Comparison of ENCODE assay signal across 26 cellular contexts in the genomic region with DNA sequence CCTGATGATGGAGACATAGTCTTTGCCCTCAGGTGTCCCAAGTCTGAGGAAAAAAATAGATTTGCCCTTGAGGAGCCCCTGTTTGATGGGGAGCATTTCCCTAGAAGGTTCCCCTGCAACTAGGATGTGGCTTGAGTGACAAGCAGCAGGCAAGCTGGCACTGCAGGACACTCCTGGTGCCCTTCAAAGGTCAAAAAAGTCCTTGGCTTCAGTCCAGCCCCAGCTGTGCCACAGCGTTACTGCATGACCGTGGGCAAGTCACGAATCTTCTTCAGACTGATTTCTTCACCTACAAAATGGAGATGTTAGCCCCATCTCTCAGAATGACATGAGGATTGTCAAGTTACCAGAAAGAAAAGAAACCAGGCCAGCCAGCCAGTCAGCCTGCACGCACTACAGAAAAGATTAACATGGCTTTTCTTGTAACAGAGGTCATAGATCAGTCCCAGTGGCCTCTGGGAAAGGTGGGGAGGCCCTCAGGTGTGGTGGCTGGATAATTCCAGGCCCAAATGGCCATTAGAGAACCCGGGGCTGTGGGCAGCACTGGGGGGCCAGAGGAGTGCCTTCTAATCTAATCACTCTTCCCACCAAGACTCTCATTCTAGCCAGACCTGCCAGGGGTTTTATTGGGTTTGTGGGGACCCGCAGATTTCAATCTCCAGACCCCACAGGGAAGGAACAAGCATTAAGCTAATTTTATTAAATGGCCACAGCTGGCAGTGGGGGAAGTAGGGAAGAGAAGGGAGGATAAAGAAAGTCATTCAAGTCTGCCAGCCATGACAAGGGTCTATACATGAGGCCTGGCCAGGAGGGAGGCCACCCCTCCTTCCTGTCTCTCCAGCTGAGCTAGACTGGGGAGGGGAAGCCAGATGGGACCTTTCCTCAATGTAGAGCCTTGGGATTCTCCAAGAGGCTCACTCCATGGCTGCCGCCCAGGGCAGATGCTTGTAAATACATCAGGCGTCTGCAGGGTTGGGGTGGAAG. TPM values are rescaled to one million over a fixed set of nuclear protein-coding genes. Genes with fewer than 3 reads are reported as not detected.
DNase-seq lines count a peak whose midpoint lies in the region; ATAC-seq and TF ChIP-seq lines count a peak whose summit lies in the region.
"Had no signal": no experiment of that assay in that cellular context is flagged by ENCODE, and none has a peak within 500 bp of the region (broad histone marks: within the 10 kb centered on the region; RNA-seq: fewer than 3 reads in every experiment).

No MANE protein-coding gene starts in this region.

- no peak overlapping the region for H3K4me3 ChIP-seq in endodermal cell (ENCODE audit: low read length)
- H3K4me3 ChIP-seq in right lobe of liver = no peak overlapping the region
- no peak overlapping the region for H3K4me3 ChIP-seq in CD8-positive, alpha-beta T cell (ENCODE audit: low read depth, low read length)
- H3K4me3 ChIP-seq: A549, transverse colon had no signal

- H3K36me3 Mint-ChIP-seq in endodermal cell (ENCODE audit: low read depth) = no peaks in the 10 kb centered on the region
- H3K36me3 Mint-ChIP-seq in CD8-positive, alpha-beta T cell = no peaks in the 10 kb centered on the region
- no peaks in the 10 kb centered on the region for H3K36me3 Mint-ChIP-seq in MCF 10A (ENCODE audit: insufficient read depth, unreplicated experiment)
- H3K36me3 Mint-ChIP-seq: activated CD8-positive, alpha-beta memory T cell treated with anti-CD3 and anti-CD28 coated beads, Interleukin-2, amount 10 ng/mL, durations not matched to agents 7 days and 5 days; CD8-positive, alpha-beta memory T cell had no signal

- H3K4me1 Mint-ChIP-seq in endodermal cell (peaks cover 5% of the 10 kb centered on the region), MCF 10A (ENCODE audit: insufficient read depth, unreplicated experiment) (peaks cover 6% of the 10 kb centered on the region)
- H3K4me1 Mint-ChIP-seq in CD8-positive, alpha-beta T cell (ENCODE audit: low read depth) = peaks cover 7% of the 10 kb centered on the region
- H3K4me1 Mint-ChIP-seq: central memory CD8-positive, alpha-beta T cell had no signal

- intact Hi-C loops in right lobe of liver (cut with DNase I) (no loop called here), MCF 10A (cut with micrococcal nuclease) (no loop called here)
- intact Hi-C loops in CD8-positive, alpha-beta T cell (cut with DNase I, micrococcal nuclease) = no loop called here

- no peaks in the 10 kb centered on the region for H3K27me3 ChIP-seq in endodermal cell (ENCODE audit: control insufficient read depth, insufficient read depth, low read length, poor library complexity, severe bottlenecking)
- no peaks in the 10 kb centered on the region for H3K27me3 ChIP-seq in right lobe of liver
- peaks cover 16% of the 10 kb centered on the region for H3K27me3 ChIP-seq in CD8-positive, alpha-beta T cell (ENCODE audit: insufficient read depth, low read length)

- H3K27me3 Mint-ChIP-seq in endodermal cell (ENCODE audit: insufficient read depth) = peaks cover 21% of the 10 kb centered on the region
- H3K27me3 Mint-ChIP-seq in CD8-positive, alpha-beta T cell (ENCODE audit: low read depth) = peaks cover 30% of the 10 kb centered on the region
- no peaks in the 10 kb centered on the region for H3K27me3 Mint-ChIP-seq in MCF 10A (ENCODE audit: insufficient read depth, unreplicated experiment)

- H3K4me3 Mint-ChIP-seq in endodermal cell (no peak overlapping the region), MCF 10A (ENCODE audit: unreplicated experiment) (no peak overlapping the region)
- H3K4me3 Mint-ChIP-seq in CD8-positive, alpha-beta T cell = no peak overlapping the region
- H3K4me3 Mint-ChIP-seq: activated CD4-positive, alpha-beta T cell treated with anti-CD3 and anti-CD28 coated beads, Interleukin-2, amount 10 ng/mL, durations not matched to agents 7 days and 5 days; activated CD8-positive, alpha-beta memory T cell treated with anti-CD3 and anti-CD28 coated beads, Interleukin-2, amount 10 ng/mL, durations not matched to agents 7 days and 5 days; activated naive CD8-positive, alpha-beta T cell treated with anti-CD3 and anti-CD28 coated beads, Interleukin-2, amount 50 U/mL, for 24 hours; central memory CD8-positive, alpha-beta T cell; H9; stimulated activated naive CD8-positive, alpha-beta T cell treated with anti-CD3 and anti-CD28 coated beads, Interleukin-15, amount 100 ng/mL, for 72 hours had no signal

- WGBS in endodermal cell (ENCODE audit: insufficient coverage in 1 of 2, insufficient read length in 1 of 2), 2 experiments = 85 to 93% methylated on average over 6 to 8 of the region's 8 CpGs
- 15% methylated on average over 3 of the region's 8 CpGs for WGBS in right lobe of liver (ENCODE audit: insufficient coverage, low coverage, low lambda C conversion rate, missing lambda C conversion rate)

- no peak overlapping the region for H3K9ac ChIP-seq in endodermal cell (ENCODE audit: extremely low read depth, low read length, poor library complexity, severe bottlenecking)

- H3K4me1 ChIP-seq in endodermal cell (ENCODE audit: control insufficient read depth, insufficient read depth, low read length) (no peaks in the 10 kb centered on the region), right lobe of liver (peaks cover 0 to 5% (median 0%) of the 10 kb centered on the region in 4 donors)
- peaks cover 8% of the 10 kb centered on the region for H3K4me1 ChIP-seq in CD8-positive, alpha-beta T cell (ENCODE audit: insufficient read depth, low read length)

- ATAC-seq in right lobe of liver = peak; percentile 34 to 63 (median 52)
- no peak for ATAC-seq in CD8-positive, alpha-beta T cell
- ATAC-seq in GM18519 (IDR thresholded peaks at IDR 0.05; ENCODE audit: low FRiP score, unreplicated experiment) = no peak
- ATAC-seq: A549; activated CD8-positive, alpha-beta memory T cell treated with anti-CD3 and anti-CD28 coated beads, Interleukin-2, amount 10 ng/mL, durations not matched to agents 7 days and 5 days; activated naive CD8-positive, alpha-beta T cell treated with anti-CD3 and anti-CD28 coated beads, Interleukin-2, amount 50 U/mL, for 24 hours; stimulated activated naive CD8-positive, alpha-beta T cell treated with anti-CD3 and anti-CD28 coated beads, Interleukin-15, amount 100 ng/mL, for 72 hours had no signal

- H3K27ac Mint-ChIP-seq in endodermal cell (no peak overlapping the region), MCF 10A (ENCODE audit: low read depth, unreplicated experiment) (no peak overlapping the region)
- no peak overlapping the region for H3K27ac Mint-ChIP-seq in CD8-positive, alpha-beta T cell
- H3K27ac Mint-ChIP-seq: activated CD4-positive, alpha-beta T cell treated with anti-CD3 and anti-CD28 coated beads, Interleukin-2, amount 10 ng/mL, durations not matched to agents 7 days and 5 days; activated CD8-positive, alpha-beta memory T cell treated with anti-CD3 and anti-CD28 coated beads, Interleukin-2, amount 10 ng/mL, durations not matched to agents 7 days and 5 days; activated naive CD8-positive, alpha-beta T cell treated with anti-CD3 and anti-CD28 coated beads, Interleukin-2, amount 50 U/mL, for 24 hours; CD8-positive, alpha-beta memory T cell; stimulated activated naive CD8-positive, alpha-beta T cell treated with anti-CD3 and anti-CD28 coated beads, Interleukin-15, amount 100 ng/mL, for 72 hours had no signal

- peak overlapping the region; percentile 57 for H3K27ac ChIP-seq in endodermal cell (ENCODE audit: low read depth, low read length)
- H3K27ac ChIP-seq in right lobe of liver = no peak overlapping the region
- no peak overlapping the region for H3K27ac ChIP-seq in CD8-positive, alpha-beta T cell (ENCODE audit: low read depth, low read length)
- H3K27ac ChIP-seq: RWPE1, transverse colon had no signal

- TF ChIP-seq CTCF in endodermal cell (conservative IDR thresholded peaks at IDR 0.05) = no peak
- TF ChIP-seq CTCF in right lobe of liver (IDR thresholded peaks at IDR 0.05) = no peak
- no peak for TF ChIP-seq CTCF in CD8-positive, alpha-beta T cell (IDR thresholded peaks at IDR 0.05)
- TF ChIP-seq CTCF in MCF 10A (IDR thresholded peaks at IDR 0.05; ENCODE audit: unreplicated experiment) = no peak

- no peaks in the 10 kb centered on the region for H3K9me3 Mint-ChIP-seq in endodermal cell
- no peaks in the 10 kb centered on the region for H3K9me3 Mint-ChIP-seq in CD8-positive, alpha-beta T cell
- no peaks in the 10 kb centered on the region for H3K9me3 Mint-ChIP-seq in MCF 10A (ENCODE audit: unreplicated experiment)
- H3K9me3 Mint-ChIP-seq: activated CD4-positive, alpha-beta T cell treated with anti-CD3 and anti-CD28 coated beads, Interleukin-2, amount 10 ng/mL, durations not matched to agents 7 days and 5 days; activated naive CD8-positive, alpha-beta T cell treated with anti-CD3 and anti-CD28 coated beads, Interleukin-2, amount 50 U/mL, for 24 hours; CD8-positive, alpha-beta memory T cell; central memory CD8-positive, alpha-beta T cell; H9; stimulated activated naive CD8-positive, alpha-beta T cell treated with anti-CD3 and anti-CD28 coated beads, Interleukin-15, amount 100 ng/mL, for 72 hours had no signal

- DNase-seq in Ammon's horn (ENCODE audit: low spot score) (peak; percentile 56), RPMI8226 (peak; percentile 72), endodermal cell (peak; percentile 28), right lobe of liver (peak in 1 of 3 donors; percentile 44), islet precursor cell (no peak), MCF 10A (ENCODE audit: unreplicated experiment) (no peak)
- no peak for DNase-seq in CD8-positive, alpha-beta T cell
- DNase-seq: activated CD4-positive, alpha-beta T cell treated with anti-CD3 and anti-CD28 coated beads, Interleukin-2, amount 10 ng/mL, durations not matched to agents 7 days and 5 days; activated CD8-positive, alpha-beta memory T cell treated with anti-CD3 and anti-CD28 coated beads, Interleukin-2, amount 10 ng/mL, durations not matched to agents 7 days and 5 days; activated naive CD8-positive, alpha-beta T cell treated with anti-CD3 and anti-CD28 coated beads, Interleukin-2, amount 50 U/mL, for 24 hours; activated T-cell treated with anti-CD3 and anti-CD28 coated beads, Interleukin-2, amount 50 U/mL, for 48 hours; AML-193; CD8-positive, alpha-beta memory T cell; H9; KBM-7; mammary epithelial cell; NCI-H1417 treated with DMSO at 0.1 percent for 48 hours; NCI-H2081; NCI-H2227 treated with DMSO at 0.1 percent for 48 hours; stimulated activated naive CD8-positive, alpha-beta T cell treated with anti-CD3 and anti-CD28 coated beads, Interleukin-15, amount 100 ng/mL, for 72 hours; transverse colon had no signal

- TF ChIP-seq POLR2A in right lobe of liver (IDR thresholded peaks at IDR 0.05) = no peak

- CTCF ChIA-PET in CD8-positive, alpha-beta T cell (lab: Charles Lee) = no interaction called here
- CTCF ChIA-PET in MCF 10A (lab: Yijun Ruan, JAX) = interaction anchor here (1.6 kb wide), 1 partner anchor 36 kb away, joined by 7 read pairs; no protein-coding TSS in a partner anchor

- H3K36me3 ChIP-seq in endodermal cell (ENCODE audit: control insufficient read depth, insufficient read depth, low read length) = no peaks in the 10 kb centered on the region
- no peaks in the 10 kb centered on the region for H3K36me3 ChIP-seq in right lobe of liver
- no peaks in the 10 kb centered on the region for H3K36me3 ChIP-seq in CD8-positive, alpha-beta T cell (ENCODE audit: insufficient read depth, low read length)
- H3K36me3 ChIP-seq: transverse colon had no signal

- BruUV-seq in MCF 10A (replicated peaks; lab: Mats Ljungman, UMichigan) = no TSS peak

- POLR2A ChIA-PET in CD8-positive, alpha-beta T cell (lab: Charles Lee) = interaction anchor here (0.6 kb wide), 1 partner anchor 23 kb away, joined by 3 read pairs; no protein-coding TSS in a partner anchor
- POLR2A ChIA-PET in MCF 10A (lab: Yijun Ruan, JAX) = no interaction called here

- H3K9me3 ChIP-seq in endodermal cell (ENCODE audit: control insufficient read depth, low read length) (no peaks in the 10 kb centered on the region), right lobe of liver (no peaks in the 10 kb centered on the region)
- H3K9me3 ChIP-seq in CD8-positive, alpha-beta T cell (ENCODE audit: low read length) = no peaks in the 10 kb centered on the region
- H3K9me3 ChIP-seq: A549, transverse colon had no signal

RNA-seq across cellular contexts. Expression of a gene that starts 9.7 kb away (rescaled TPM):
- total RNA-seq in endodermal cell = 10 to 100 TPM; 43.5 to 64.7 TPM
- polyA plus RNA-seq in endodermal cell (2013, experiment 1 of 2) = 45.3 TPM
- polyA plus RNA-seq in endodermal cell (2013, experiment 2 of 2) = 46.4 TPM
- under 1 TPM; 0.20 to 0.99 (median 0.35) TPM for total RNA-seq in right lobe of liver
- under 1 TPM in 1 of 2 experiments, not detected in 1; 0.11 TPM for total RNA-seq in CD8-positive, alpha-beta T cell
- total RNA-seq in MCF 10A (2022) = 11.2 and 17.5 TPM in 2 replicates

RNA-seq across cellular contexts. Expression of a gene that starts 10.8 kb away (rescaled TPM):
- 1 to 10 TPM; 1.4 to 2.7 TPM for total RNA-seq in endodermal cell
- 13.9 TPM for polyA plus RNA-seq in endodermal cell (2013, experiment 1 of 2)
- 12.4 TPM for polyA plus RNA-seq in endodermal cell (2013, experiment 2 of 2)
- under 1 TPM in 4 of 6 experiments, not detected in 2; 0.31 to 0.62 (median 0.38) TPM for total RNA-seq in right lobe of liver
- not detected for total RNA-seq in CD8-positive, alpha-beta T cell
- total RNA-seq in MCF 10A (2022) = 0.56 and 0.96 TPM in 2 replicates
- total RNA-seq: CD8-positive, alpha-beta memory T cell had no signal
- polyA plus RNA-seq: CD8-positive, alpha-beta memory T cell had no signal

RNA-seq across cellular contexts. Expression of a gene that starts 42.0 kb away (rescaled TPM):
- total RNA-seq in endodermal cell = under 1 TPM in 1 of 2 donors, not detected in 1; 0.35 TPM
- 0.11 TPM for polyA plus RNA-seq in endodermal cell (2013, experiment 1 of 2)
- polyA plus RNA-seq in endodermal cell (2013, experiment 2 of 2) = 0.83 TPM
- total RNA-seq in right lobe of liver = under 1 TPM; 0.18 to 0.50 (median 0.27) TPM
- not detected for total RNA-seq in CD8-positive, alpha-beta T cell
- total RNA-seq in MCF 10A (2022) = not detected in 2 replicates
- total RNA-seq: activated CD4-positive, alpha-beta T cell treated with anti-CD3 and anti-CD28 coated beads, Interleukin-2, amount 10 ng/mL, durations not matched to agents 7 days and 5 days; activated CD8-positive, alpha-beta memory T cell treated with anti-CD3 and anti-CD28 coated beads, Interleukin-2, amount 10 ng/mL, durations not matched to agents 7 days and 5 days; CD8-positive, alpha-beta memory T cell; dermis microvascular lymphatic vessel endothelial cell had no signal
- polyA plus RNA-seq: CD8-positive, alpha-beta memory T cell; mammary epithelial cell had no signal

RNA-seq across cellular contexts. Expression of a gene that starts 58.0 kb away (rescaled TPM):
- total RNA-seq in endodermal cell (100 to 1,000 TPM; 145 to 171 TPM), right lobe of liver (10 to 100 TPM; 29.9 to 42.4 (median 35.1) TPM), MCF 10A (2022) (119 and 125 TPM in 2 replicates)
- 114 TPM for polyA plus RNA-seq in endodermal cell (2013, experiment 1 of 2)
- 101 TPM for polyA plus RNA-seq in endodermal cell (2013, experiment 2 of 2)
- total RNA-seq in CD8-positive, alpha-beta T cell = 100 to 1,000 TPM; 131 to 133 TPM

Comparison
In these comparisons a context has a peak if more than half of its experiments do, and no peak if none do; other contexts are left out.
1. DNase-seq: peak in Ammon's horn (single experiment), RPMI8226 (single experiment) and endodermal cell (single experiment); none in CD8-positive, alpha-beta T cell (0 of 7), islet precursor cell (single experiment) and MCF 10A (single experiment).
2. ATAC-seq: peak in right lobe of liver (4 of 4); none in CD8-positive, alpha-beta T cell (single experiment) and GM18519 (single experiment).